In the genomic region with DNA sequence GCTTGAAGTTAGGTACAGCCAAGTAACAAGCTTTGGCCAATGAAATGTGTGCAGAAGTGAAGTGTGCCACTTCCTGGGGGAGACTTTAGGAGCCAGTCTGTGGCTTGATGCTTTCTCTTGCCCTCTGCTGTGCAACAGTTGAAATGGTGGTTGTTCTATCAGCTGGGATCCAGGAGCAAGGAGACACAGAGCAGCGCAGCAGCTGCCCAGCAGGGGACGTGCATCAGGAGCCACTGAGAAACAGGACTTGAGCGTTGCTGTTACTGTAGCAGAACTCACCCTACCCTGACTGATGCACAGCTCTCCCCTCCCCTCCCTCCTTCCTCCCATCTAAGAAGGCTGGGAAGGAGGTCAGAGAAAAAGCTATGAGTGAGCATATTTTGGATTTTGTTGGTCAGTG, we compare ENCODE assay signal across 14 cellular contexts. TPM values are rescaled to one million over a fixed set of nuclear protein-coding genes. Genes with fewer than 3 reads are reported as not detected.
DNase-seq lines count a peak whose midpoint lies in the region; ATAC-seq and TF ChIP-seq lines count a peak whose summit lies in the region.
"Had no signal": no experiment of that assay in that cellular context is flagged by ENCODE, and none has a peak within 500 bp of the region (broad histone marks: within the 10 kb centered on the region; RNA-seq: fewer than 3 reads in every experiment).

No MANE protein-coding gene starts in this region.

- H3K9me3 Mint-ChIP-seq in endodermal cell: peaks cover 7% of the 10 kb centered on the region
- H3K9me3 Mint-ChIP-seq in activated CD8-positive, alpha-beta T cell treated with anti-CD3 and anti-CD28 coated beads for 36 hours: no peaks in the 10 kb centered on the region
- H3K9me3 Mint-ChIP-seq: dendritic cell treated with granulocyte-macrophage colony-stimulating factor and Interleukin-4, amounts not matched to agents 40 ng/mL and 50 ng/mL, for 4 days; T-helper 1 cell treated with Interleukin-12 subunit alpha and Interleukin-12 subunit beta and Interleukin-4 antibody, amounts not matched to agents 30 μg/mL and 1 μg/mL, for 36 hours had no signal

- WGBS in endodermal cell (ENCODE audit: insufficient coverage in 1 of 2, insufficient read length in 1 of 2), 2 experiments: 94% methylated on average over 2 to 3 of the region's 3 CpGs
- WGBS in stomach, 5 donors: 83 to 93% (median 92%) methylated on average over 3 of the region's 3 CpGs
- no CpG with 5 or more reads among the region's 3 CpGs for WGBS in trophoblast cell (ENCODE audit: extremely low coverage, insufficient coverage, insufficient read length)

- no peak overlapping the region for H3K18ac ChIP-seq in trophoblast cell (ENCODE audit: low read length)

- H4K12ac ChIP-seq in trophoblast cell (ENCODE audit: low read depth, low read length): no peak overlapping the region

- H3K79me1 ChIP-seq in trophoblast cell (ENCODE audit: low read length): peaks cover 7% of the 10 kb centered on the region

- H3K27me3 Mint-ChIP-seq in endodermal cell (ENCODE audit: insufficient read depth): peaks cover 5% of the 10 kb centered on the region
- no peaks in the 10 kb centered on the region for H3K27me3 Mint-ChIP-seq in activated CD8-positive, alpha-beta T cell treated with anti-CD3 and anti-CD28 coated beads for 36 hours

- H3K4me1 Mint-ChIP-seq in endodermal cell: peaks cover 7% of the 10 kb centered on the region
- peaks cover 9% of the 10 kb centered on the region for H3K4me1 Mint-ChIP-seq in activated CD8-positive, alpha-beta T cell treated with anti-CD3 and anti-CD28 coated beads for 36 hours (ENCODE audit: low read depth)

- CTCF ChIA-PET in activated CD8-positive, alpha-beta T cell treated with anti-CD3 and anti-CD28 coated beads for 36 hours (lab: Charles Lee): interaction anchor here (1.4 to 1.5 kb wide), 2 partner anchors 11 to 37 kb away, joined by 4 to 9 read pairs; no protein-coding TSS in a partner anchor

- H3K9me3 ChIP-seq in endodermal cell (ENCODE audit: control insufficient read depth, low read length) (peaks cover 5% of the 10 kb centered on the region), stomach (no peaks in the 10 kb centered on the region), trophoblast cell (ENCODE audit: insufficient read depth, low read depth, low read length) (no peaks in the 10 kb centered on the region)

- no peak overlapping the region for H3K27ac Mint-ChIP-seq in endodermal cell
- H3K27ac Mint-ChIP-seq in activated CD8-positive, alpha-beta T cell treated with anti-CD3 and anti-CD28 coated beads for 36 hours: no peak overlapping the region
- H3K27ac Mint-ChIP-seq: dendritic cell treated with granulocyte-macrophage colony-stimulating factor and Interleukin-4, amounts not matched to agents 40 ng/mL and 50 ng/mL, for 4 days; T-helper 1 cell treated with Interleukin-12 subunit alpha and Interleukin-12 subunit beta and Interleukin-4 antibody, amounts not matched to agents 30 μg/mL and 1 μg/mL, for 36 hours had no signal

- TF ChIP-seq CTCF in GM12873 (IDR thresholded peaks at IDR 0.05; ENCODE audit: insufficient read depth, low read depth, low read length, missing control alignments): peak; percentile 39
- no peak for TF ChIP-seq CTCF in endodermal cell (conservative IDR thresholded peaks at IDR 0.05)
- TF ChIP-seq CTCF in stomach (IDR thresholded peaks at IDR 0.05): no peak
- TF ChIP-seq CTCF in activated CD8-positive, alpha-beta T cell treated with anti-CD3 and anti-CD28 coated beads for 36 hours (IDR thresholded peaks at IDR 0.05): no peak

- H2AFZ ChIP-seq in trophoblast cell (ENCODE audit: insufficient read depth, low read length, poor library complexity): no peak overlapping the region

- no peaks in the 10 kb centered on the region for H3K27me3 ChIP-seq in endodermal cell (ENCODE audit: control insufficient read depth, insufficient read depth, low read length, poor library complexity, severe bottlenecking)
- H3K27me3 ChIP-seq in stomach: no peaks in the 10 kb centered on the region
- H3K27me3 ChIP-seq in trophoblast cell (ENCODE audit: insufficient read depth, low read length): no peaks in the 10 kb centered on the region

- POLR2A ChIA-PET in activated CD8-positive, alpha-beta T cell treated with anti-CD3 and anti-CD28 coated beads for 36 hours (lab: Charles Lee): interaction anchor here (0.6 kb wide), 1 partner anchor 747 kb away, joined by 3 read pairs; no protein-coding TSS in a partner anchor

- no peak overlapping the region for H3K14ac ChIP-seq in trophoblast cell (ENCODE audit: low read length)

- H2BK120ac ChIP-seq in trophoblast cell (ENCODE audit: insufficient read depth, low read length, poor library complexity): no peak overlapping the region

- no peak overlapping the region for H2AK5ac ChIP-seq in trophoblast cell (ENCODE audit: low read length)

- no peak for TF ChIP-seq POLR2A in stomach (IDR thresholded peaks at IDR 0.05)

- H3K36me3 ChIP-seq in endodermal cell (ENCODE audit: control insufficient read depth, insufficient read depth, low read length) (no peaks in the 10 kb centered on the region), stomach (no peaks in the 10 kb centered on the region), trophoblast cell (ENCODE audit: control insufficient read depth in 1 of 2, insufficient read depth in 2 of 2, low read length in 2 of 2) (no peaks in the 10 kb centered on the region)

- H3K36me3 Mint-ChIP-seq in endodermal cell (ENCODE audit: low read depth): no peaks in the 10 kb centered on the region
- no peaks in the 10 kb centered on the region for H3K36me3 Mint-ChIP-seq in activated CD8-positive, alpha-beta T cell treated with anti-CD3 and anti-CD28 coated beads for 36 hours (ENCODE audit: low read depth)

- no peak overlapping the region for H3K9ac ChIP-seq in endodermal cell (ENCODE audit: extremely low read depth, low read length, poor library complexity, severe bottlenecking)
- no peak overlapping the region for H3K9ac ChIP-seq in trophoblast cell (ENCODE audit: low read length)

- H2BK5ac ChIP-seq in trophoblast cell (ENCODE audit: low read depth, low read length, poor library complexity): no peak overlapping the region

- H3K4me1 ChIP-seq in endodermal cell (ENCODE audit: control insufficient read depth, insufficient read depth, low read length) (no peaks in the 10 kb centered on the region), stomach (peaks cover 20 to 41% (median 25%) of the 10 kb centered on the region in 4 donors), trophoblast cell (ENCODE audit: control insufficient read depth in 1 of 2, insufficient read depth in 2 of 2, low read length in 2 of 2) (peaks cover 8 to 11% of the 10 kb centered on the region in 2 experiments)

- H3K4me2 ChIP-seq in trophoblast cell (ENCODE audit: low read length): no peak overlapping the region

- intact Hi-C loops in stomach (cut with DNase I; ENCODE audit: low total_unique reads): no loop called here
- intact Hi-C loops in activated CD8-positive, alpha-beta T cell treated with anti-CD3 and anti-CD28 coated beads for 36 hours (cut with micrococcal nuclease): no loop called here

- no peak overlapping the region for H3K23ac ChIP-seq in trophoblast cell (ENCODE audit: low read length)

- H4K91ac ChIP-seq in trophoblast cell (ENCODE audit: low read depth, low read length): no peak overlapping the region

- no peak for ATAC-seq in GM21737 (IDR thresholded peaks at IDR 0.05; ENCODE audit: unreplicated experiment)
- no peak for ATAC-seq in activated CD8-positive, alpha-beta T cell treated with anti-CD3 and anti-CD28 coated beads for 36 hours

- no peak overlapping the region for H3K4me3 ChIP-seq in endodermal cell (ENCODE audit: low read length)
- H3K4me3 ChIP-seq in stomach: no peak overlapping the region
- H3K4me3 ChIP-seq in trophoblast cell (ENCODE audit: low read depth, low read length): no peak overlapping the region

- H3K27ac ChIP-seq in endodermal cell (ENCODE audit: low read depth, low read length): no peak overlapping the region
- H3K27ac ChIP-seq in stomach: peak overlapping the region in 3 of 5 donors; percentile 43 to 70 (median 62)
- no peak overlapping the region for H3K27ac ChIP-seq in trophoblast cell (ENCODE audit: low read depth, low read length)

- no peaks in the 10 kb centered on the region for H3K79me2 ChIP-seq in trophoblast cell (ENCODE audit: control insufficient read depth, insufficient read depth, low read length, poor library complexity)

- no peak overlapping the region for H4K8ac ChIP-seq in trophoblast cell (ENCODE audit: low read depth, low read length)

- no peak overlapping the region for H2BK12ac ChIP-seq in trophoblast cell (ENCODE audit: low read length)

- TF ChIP-seq EP300 in stomach (IDR thresholded peaks at IDR 0.05): no peak

- peak; percentile 50 for DNase-seq in NAMALWA (ENCODE audit: low spot score)
- DNase-seq in endodermal cell: peak; percentile 51
- DNase-seq in stomach: no peak
- DNase-seq in NCI-H1417 (lab: John Stamatoyannopoulos, UW): no peak
- no peak for DNase-seq in activated CD8-positive, alpha-beta T cell treated with anti-CD3 and anti-CD28 coated beads for 36 hours
- no peak for DNase-seq in trophoblast cell
- DNase-seq: activated CD4-positive, alpha-beta T cell treated with anti-CD3 and anti-CD28 coated beads, Interleukin-2, amount 50 U/mL, for 4 hours; NCI-H187; stimulated activated naive CD4-positive, alpha-beta T cell had no signal

- no peak overlapping the region for H3K4ac ChIP-seq in trophoblast cell (ENCODE audit: low read depth, low read length)

- no peak overlapping the region for H3K4me3 Mint-ChIP-seq in endodermal cell
- H3K4me3 Mint-ChIP-seq in activated CD8-positive, alpha-beta T cell treated with anti-CD3 and anti-CD28 coated beads for 36 hours: no peak overlapping the region
- H3K4me3 Mint-ChIP-seq: dendritic cell treated with granulocyte-macrophage colony-stimulating factor and Interleukin-4, amounts not matched to agents 40 ng/mL and 50 ng/mL, for 4 days; T-helper 1 cell treated with Interleukin-12 subunit alpha and Interleukin-12 subunit beta and Interleukin-4 antibody, amounts not matched to agents 30 μg/mL and 1 μg/mL, for 36 hours had no signal

RNA-seq across cellular contexts. Expression of gene CCN5, which starts 18.9 kb away (rescaled TPM):
- total RNA-seq in endodermal cell (not detected), stomach (100 to 1,000 TPM in 1 of 5 donors, 10 to 100 TPM in 1, not detected in 3; 19.9 to 193 TPM)
- polyA plus RNA-seq in endodermal cell (2013, experiment 1 of 2): not detected
- not detected for polyA plus RNA-seq in endodermal cell (2013, experiment 2 of 2)
- 1 to 10 TPM; 2.5 to 8.2 (median 3.4) TPM for polyA plus RNA-seq in stomach
- not detected for total RNA-seq in activated CD8-positive, alpha-beta T cell treated with anti-CD3 and anti-CD28 coated beads for 36 hours
- not detected in 2 replicates for polyA plus RNA-seq in trophoblast cell (2013)
- total RNA-seq: HT1080 had no signal

RNA-seq across cellular contexts. Expression of gene ADA, which starts 44.8 kb away (rescaled TPM):
- total RNA-seq in endodermal cell: 10 to 100 TPM; 12.8 to 15.9 TPM
- 23.0 TPM for polyA plus RNA-seq in endodermal cell (2013, experiment 1 of 2)
- 25.8 TPM for polyA plus RNA-seq in endodermal cell (2013, experiment 2 of 2)
- 100 to 1,000 TPM in 1 of 5 donors, 10 to 100 TPM in 3, 1 to 10 TPM in 1; 2.3 to 165 (median 22.3) TPM for total RNA-seq in stomach
- polyA plus RNA-seq in stomach: 10 to 100 TPM; 27.9 to 81.0 (median 53.1) TPM
- 10 to 100 TPM; 32.8 to 36.7 TPM for total RNA-seq in activated CD8-positive, alpha-beta T cell treated with anti-CD3 and anti-CD28 coated beads for 36 hours
- polyA plus RNA-seq in trophoblast cell (2013): 94.2 and 104 TPM in 2 replicates

RNA-seq across cellular contexts. Expression of gene KCNK15, which starts 49.4 kb away (rescaled TPM):
- total RNA-seq in endodermal cell (under 1 TPM; 0.15 to 0.22 TPM), stomach (1 to 10 TPM in 3 of 5 donors, not detected in 2; 1.5 to 7.7 (median 4.5) TPM)
- 0.07 TPM for polyA plus RNA-seq in endodermal cell (2013, experiment 1 of 2)
- polyA plus RNA-seq in endodermal cell (2013, experiment 2 of 2): not detected
- 1 to 10 TPM in 1 of 3 donors, under 1 TPM in 2; 0.46 to 2.6 (median 0.78) TPM for polyA plus RNA-seq in stomach
- under 1 TPM; 0.25 to 0.29 TPM for total RNA-seq in activated CD8-positive, alpha-beta T cell treated with anti-CD3 and anti-CD28 coated beads for 36 hours
- polyA plus RNA-seq in trophoblast cell (2013): not detected in 2 replicates
- total RNA-seq: HT1080 had no signal

Comparison
In these comparisons a context has a peak if more than half of its experiments do, and no peak if none do; other contexts are left out.
1. DNase-seq: peak in NAMALWA (single experiment) and endodermal cell (single experiment); none in stomach (single experiment), NCI-H1417 (0 of 3), activated CD8-positive, alpha-beta T cell treated with anti-CD3 and anti-CD28 coated beads for 36 hours (single experiment) and trophoblast cell (0 of 2).
2. H3K27ac ChIP-seq: peak in stomach (3 of 5); none in endodermal cell (single experiment) and trophoblast cell (single experiment).